In the genomic region with DNA sequence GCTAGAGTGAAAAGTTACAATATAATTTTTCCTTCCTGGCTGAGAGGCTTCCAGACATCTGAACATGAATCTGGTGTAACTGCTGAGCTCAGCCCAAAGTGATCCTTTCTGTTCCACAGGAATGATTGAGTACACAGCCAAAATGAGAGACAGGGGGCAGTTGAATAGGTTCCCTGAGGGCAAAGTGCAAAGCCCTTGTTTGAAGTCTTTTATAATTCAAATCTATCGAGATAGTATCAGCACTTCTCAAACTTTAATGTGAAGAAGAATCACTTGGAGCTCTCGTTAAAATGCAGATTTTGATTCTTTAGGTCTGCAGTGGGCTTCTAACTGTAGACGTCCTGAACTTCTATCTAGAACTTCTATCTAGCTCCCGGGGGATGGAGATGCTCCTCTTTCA, we compare ENCODE assay signal across 1 cellular context.
TF ChIP-seq lines count a peak whose summit lies in the region.

No MANE protein-coding gene starts in this region.

TF ChIP-seq in H1, 55 proteins besides CTCF, POLR2A, EP300 and RAD21 (continued from another document):
- peak; percentile 21 for TF ChIP-seq CHD7 (IDR thresholded peaks at IDR 0.05; ENCODE audit: insufficient replicate concordance, low read length)
- TF ChIP-seq CEBPB (IDR thresholded peaks at IDR 0.05; ENCODE audit: low read depth, low read length), result no peak
